34 cellular contexts compared by ENCODE assay signal in genomic region chr14:21171128-21171527, GRCh38. TPM values are rescaled to one million over a fixed set of nuclear protein-coding genes. Genes with fewer than 3 reads are reported as not detected.
"Had no signal": no experiment of that assay in that cellular context is flagged by ENCODE, and none has a peak within 500 bp of the region (broad histone marks: within the 10 kb centered on the region; RNA-seq: fewer than 3 reads in every experiment).

No MANE protein-coding gene starts in this region.

- FAIRE-seq: pancreas had no signal

- H3K27ac Mint-ChIP-seq: naive thymus-derived CD8-positive, alpha-beta T cell; natural killer cell treated with Interleukin-12 subunit alpha and Interleukin-12 subunit beta and Interleukin-15 and Interleukin-18, amount 100 ng/mL, for 72 hours; nephron progenitor cell; stimulated activated memory B cell treated with anti-CD40 and anti-IgM and Interleukin-4, amounts not matched to agents 10 μg/mL and 1 μg/mL and 100 μg/mL, for 72 hours; stimulated activated naive CD8-positive, alpha-beta T cell treated with anti-CD3 and anti-CD28 coated beads, Interleukin-15, amount 100 ng/mL, for 72 hours; type B pancreatic cell had no signal

- DNase-seq: naive thymus-derived CD8-positive, alpha-beta T cell; nephron progenitor cell; nucleus accumbens; pancreas; psoas muscle; right cardiac atrium; spleen; stimulated activated CD4-positive, alpha-beta T cell treated with anti-CD3 and anti-CD28 coated beads, Interleukin-12 subunit alpha, Interleukin-12 subunit beta, amount 100 ng/mL, for 4 hours; stimulated activated CD4-positive, alpha-beta T cell treated with anti-CD3 and anti-CD28 coated beads, Interleukin-1b, Interleukin-23, amount 100 ng/mL, for 48 hours; stimulated activated CD4-positive, alpha-beta T cell treated with anti-CD3 and anti-CD28 coated beads, Interleukin-4, amount 100 ng/mL, for 1 hour; stimulated activated CD4-positive, alpha-beta T cell treated with anti-CD3 and anti-CD28 coated beads, Interleukin-4, amount 100 ng/mL, for 4 hours; stimulated activated CD8-positive, alpha-beta memory T cell treated with anti-CD3 and anti-CD28 coated beads, Interleukin-4, amount 100 ng/mL, for 48 hours; stimulated activated naive CD4-positive, alpha-beta T cell; stimulated activated naive CD8-positive, alpha-beta T cell treated with anti-CD3 and anti-CD28 coated beads, Interleukin-15, amount 100 ng/mL, for 72 hours; stimulated activated naive CD8-positive, alpha-beta T cell treated with anti-CD3 and anti-CD28 coated beads, Interleukin-15, Interleukin-2, amounts not matched to agents 100 U/mL and 50 U/mL, for 24 hours; substantia nigra; testis; tibial artery; transverse colon; upper lobe of right lung; uterus had no signal

- H3K4me2 ChIP-seq: smooth muscle cell had no signal

- H3K36me3 ChIP-seq: neutrophil, pancreas, spleen, suprapubic skin, tibial artery, transverse colon, upper lobe of right lung, uterus had no signal

- ATAC-seq: naive thymus-derived CD8-positive, alpha-beta T cell; natural killer cell treated with Interleukin-12 subunit alpha and Interleukin-12 subunit beta and Interleukin-15 and Interleukin-18, amount 100 ng/mL, for 72 hours; pancreas; psoas muscle; right cardiac atrium; sciatic nerve; stimulated activated memory B cell treated with anti-CD40 and anti-IgM and Interleukin-4, amounts not matched to agents 10 μg/mL and 1 μg/mL and 100 μg/mL, for 72 hours; stimulated activated naive CD8-positive, alpha-beta T cell treated with anti-CD3 and anti-CD28 coated beads, Interleukin-15, amount 100 ng/mL, for 72 hours; stimulated activated naive CD8-positive, alpha-beta T cell treated with anti-CD3 and anti-CD28 coated beads, Interleukin-15, Interleukin-2, amounts not matched to agents 100 U/mL and 50 U/mL, for 24 hours; upper lobe of right lung had no signal

- H3K4me1 ChIP-seq: pancreas, psoas muscle, spleen, suprapubic skin, testis, tibial artery, transverse colon, upper lobe of right lung, uterus had no signal

- H3K27ac ChIP-seq: neutrophil, pancreas, psoas muscle, skin epidermis, spleen, suprapubic skin, testis, tibial artery, transverse colon, upper lobe of right lung, uterus had no signal

- H3K27me3 ChIP-seq: pancreas, suprapubic skin, testis, transverse colon, uterus had no signal

- H3K9me3 ChIP-seq: neutrophil, pancreas, psoas muscle, suprapubic skin, testis, tibial artery, transverse colon, upper lobe of right lung, uterus had no signal

- H3K4me1 Mint-ChIP-seq: naive thymus-derived CD8-positive, alpha-beta T cell; nephron progenitor cell; neural crest cell; stimulated activated memory B cell treated with anti-CD40 and anti-IgM and Interleukin-4, amounts not matched to agents 10 μg/mL and 1 μg/mL and 100 μg/mL, for 72 hours; stimulated activated naive CD8-positive, alpha-beta T cell treated with anti-CD3 and anti-CD28 coated beads, Interleukin-15, amount 100 ng/mL, for 72 hours had no signal

- H3K4me3 Mint-ChIP-seq: naive thymus-derived CD8-positive, alpha-beta T cell; natural killer cell treated with Interleukin-12 subunit alpha and Interleukin-12 subunit beta and Interleukin-15 and Interleukin-18, amount 100 ng/mL, for 72 hours; nephron progenitor cell; neural crest cell; stimulated activated memory B cell treated with anti-CD40 and anti-IgM and Interleukin-4, amounts not matched to agents 10 μg/mL and 1 μg/mL and 100 μg/mL, for 72 hours; stimulated activated naive CD8-positive, alpha-beta T cell treated with anti-CD3 and anti-CD28 coated beads, Interleukin-15, amount 100 ng/mL, for 72 hours; type B pancreatic cell had no signal

- H3K4me3 ChIP-seq: pancreas, psoas muscle, skin epidermis, smooth muscle cell, spleen, suprapubic skin, testis, tibial artery, transverse colon, upper lobe of right lung, uterus had no signal

- H3K36me3 Mint-ChIP-seq: type B pancreatic cell had no signal

RNA-seq across cellular contexts. Expression of gene OR5AU1, which starts 15.3 kb away (rescaled TPM):
- total RNA-seq: naive thymus-derived CD8-positive, alpha-beta T cell; natural killer cell treated with Interleukin-12 subunit alpha and Interleukin-12 subunit beta and Interleukin-15 and Interleukin-18, amount 100 ng/mL, for 72 hours; neural crest cell; osteocyte; pancreas; posterior vena cava; renal cortical epithelial cell; right cardiac atrium; sciatic nerve; smooth muscle cell; spleen; suprapubic skin; transverse colon; upper lobe of right lung; urinary bladder; uterus had no signal
- polyA plus RNA-seq: naive thymus-derived CD8-positive, alpha-beta T cell; pancreas; psoas muscle; right cardiac atrium; smooth muscle cell; spleen; urinary bladder had no signal
